20 cellular contexts compared by ENCODE assay signal in genomic region chr19:13783565-13784500, GRCh38. TPM values are rescaled to one million over a fixed set of nuclear protein-coding genes. Genes with fewer than 3 reads are reported as not detected.
DNase-seq lines count a peak whose midpoint lies in the region; ATAC-seq, FAIRE-seq and TF ChIP-seq lines count a peak whose summit lies in the region.
"Had no signal": no experiment of that assay in that cellular context is flagged by ENCODE, and none has a peak within 500 bp of the region (broad histone marks: within the 10 kb centered on the region; RNA-seq: fewer than 3 reads in every experiment).

No MANE protein-coding gene starts in this region.

- H3K4me2 ChIP-seq in OCI-LY3 (ENCODE audit: low read length) (no peak overlapping the region; the same call in 1 of the 2 replicates), endothelial cell of umbilical vein (ENCODE audit: insufficient read depth, low read length) (peak overlapping the region; percentile 46)
- H3K4me2 ChIP-seq: neural progenitor cell had no signal

- H3K4me1 ChIP-seq in OCI-LY3 (ENCODE audit: low read length), result peaks cover 8% of the 10 kb centered on the region; the same call in 1 of the 2 replicates
- H3K4me1 ChIP-seq in endothelial cell of umbilical vein (ENCODE audit: control insufficient read depth, extremely low read depth, insufficient read depth, low read length), result peaks cover 27% of the 10 kb centered on the region
- peaks cover 5 to 54% (median 33%) of the 10 kb centered on the region in 4 donors for H3K4me1 ChIP-seq in transverse colon

- TF ChIP-seq CTCF in OCI-LY3 (IDR thresholded peaks at IDR 0.05; ENCODE audit: low read depth, low read length) (no peak), endothelial cell of umbilical vein (IDR thresholded peaks at IDR 0.05; ENCODE audit: extremely low read depth in 1 of 2, insufficient read depth in 1 of 2, low read depth in 1 of 2, low read length in 2 of 2) (no peak), transverse colon (IDR thresholded peaks at IDR 0.05) (no peak)

- H3K9ac ChIP-seq in OCI-LY3 (ENCODE audit: low read length) (no peak overlapping the region), endothelial cell of umbilical vein (replicated peaks; ENCODE audit: extremely low read depth, insufficient read depth, low read length) (no peak overlapping the region)
- H3K9ac ChIP-seq: neural progenitor cell had no signal

- no peak for ATAC-seq in activated naive CD8-positive, alpha-beta T cell treated with anti-CD3 and anti-CD28 coated beads, Interleukin-2, amount 50 U/mL, for 24 hours
- no peak for ATAC-seq in HG03175 (IDR thresholded peaks at IDR 0.05; ENCODE audit: unreplicated experiment)

- no peaks in the 10 kb centered on the region for H3K79me2 ChIP-seq in OCI-LY3 (ENCODE audit: low read length)
- no peaks in the 10 kb centered on the region for H3K79me2 ChIP-seq in endothelial cell of umbilical vein (ENCODE audit: control insufficient read depth, insufficient read depth, low read length)

- H3K27me3 ChIP-seq in OCI-LY3 (ENCODE audit: low read depth, low read length) (no peaks in the 10 kb centered on the region), endothelial cell of umbilical vein (ENCODE audit: control insufficient read depth in 2 of 2, insufficient read depth in 2 of 2, low read length in 2 of 2) (no peaks in the 10 kb centered on the region), transverse colon (no peaks in the 10 kb centered on the region)
- H3K27me3 ChIP-seq: neural progenitor cell, upper lobe of left lung had no signal

- peak; percentile 88 for FAIRE-seq in endothelial cell of umbilical vein (lab: Jason Lieb, UNC)
- FAIRE-seq: kidney had no signal

- H3K4me3 ChIP-seq in OCI-LY3 (ENCODE audit: low read length) (no peak overlapping the region), endothelial cell of umbilical vein (replicated peaks in 1 of 3; ENCODE audit: insufficient read depth in 1 of 3, low read depth in 1 of 3, low read length in 3 of 3) (no peak overlapping the region), transverse colon (no peak overlapping the region)
- H3K4me3 ChIP-seq: GM23338, neural progenitor cell, upper lobe of left lung had no signal

- no peaks in the 10 kb centered on the region for H3K9me3 Mint-ChIP-seq in activated naive CD8-positive, alpha-beta T cell (ENCODE audit: low read depth)
- H3K9me3 Mint-ChIP-seq in activated naive CD8-positive, alpha-beta T cell treated with anti-CD3 and anti-CD28 coated beads, Interleukin-2, amount 50 U/mL, for 24 hours, result no peaks in the 10 kb centered on the region
- no peaks in the 10 kb centered on the region for H3K9me3 Mint-ChIP-seq in immature natural killer cell
- H3K9me3 Mint-ChIP-seq: activated CD4-positive, alpha-beta memory T cell treated with anti-CD3 and anti-CD28 coated beads for 36 hours; activated T-cell treated with anti-CD3 and anti-CD28 coated beads, Interleukin-2, amount 50 U/mL, for 72 hours; effector memory CD8-positive, alpha-beta T cell; GM23338; neural progenitor cell had no signal

- in situ Hi-C loops in transverse colon (cut with MboI; ENCODE audit: low pct_ligation_motif_present in 1 of 4, low pct_unique_long_range_greater_than_20kb in 1 of 4, low sequenced_read_pairs in 3 of 4), result loop anchor here in 3 of 4 donors (5.0 kb wide), 1 partner anchor 78 kb away; no protein-coding TSS in a partner anchor

- TF ChIP-seq POLR2A in endothelial cell of umbilical vein (IDR thresholded peaks at IDR 0.05; ENCODE audit: low read depth, low read length) (no peak), transverse colon (IDR thresholded peaks at IDR 0.05) (no peak)

- no peak for DNase-seq in activated naive CD8-positive, alpha-beta T cell treated with anti-CD3 and anti-CD28 coated beads, Interleukin-2, amount 50 U/mL, for 24 hours
- peak; percentile 58 for DNase-seq in endothelial cell of umbilical vein (ENCODE audit: low read depth, low spot score)
- DNase-seq in transverse colon, result no peak
- DNase-seq in SW480 (ENCODE audit: low spot score), result no peak
- DNase-seq in immature natural killer cell, result no peak
- DNase-seq: activated CD4-positive, alpha-beta memory T cell treated with anti-CD3 and anti-CD28 coated beads for 36 hours; activated T-cell treated with anti-CD3 and anti-CD28 coated beads, Interleukin-2, amount 50 U/mL, for 72 hours; effector memory CD8-positive, alpha-beta T cell; kidney; MV-4-11; NCI-H187 treated with DMSO at 0.1 percent for 48 hours; SHP77; T-helper 1 cell had no signal

- H3K27ac Mint-ChIP-seq in activated naive CD8-positive, alpha-beta T cell, result peak overlapping the region; percentile 70
- no peak overlapping the region for H3K27ac Mint-ChIP-seq in activated naive CD8-positive, alpha-beta T cell treated with anti-CD3 and anti-CD28 coated beads, Interleukin-2, amount 50 U/mL, for 24 hours
- no peak overlapping the region for H3K27ac Mint-ChIP-seq in immature natural killer cell
- H3K27ac Mint-ChIP-seq: GM23338 had no signal

- H3K36me3 Mint-ChIP-seq in activated naive CD8-positive, alpha-beta T cell, result no peaks in the 10 kb centered on the region
- H3K36me3 Mint-ChIP-seq in activated naive CD8-positive, alpha-beta T cell treated with anti-CD3 and anti-CD28 coated beads, Interleukin-2, amount 50 U/mL, for 24 hours (ENCODE audit: low read depth), result peaks cover 9% of the 10 kb centered on the region
- H3K36me3 Mint-ChIP-seq in immature natural killer cell, result peaks cover 0 to 6% (median 0%) of the 10 kb centered on the region in 3 donors

- intact Hi-C loops in endothelial cell of umbilical vein (cut with micrococcal nuclease), result loop anchor here (5.0 kb wide), 1 partner anchor 52 kb away; no protein-coding TSS in a partner anchor
- intact Hi-C loops in transverse colon (cut with DNase I; ENCODE audit: low total_unique reads), result loop anchor here (2.0 kb wide), 1 partner anchor 79 kb away; no protein-coding TSS in a partner anchor

- 63 to 70% methylated on average over 2 to 18 of the region's 18 CpGs for WGBS in transverse colon (ENCODE audit: low coverage in 1 of 2), 2 donors

- CTCF ChIA-PET in endothelial cell of umbilical vein (lab: Charles Lee), result interaction anchor here (0.7 to 4.8 kb wide), 16 partner anchors 10 to 289 kb away, joined by 3 to 62 read pairs (median 4); partner anchors contain the start of genes C19orf53, MISP3 and ZSWIM4

- no peak for TF ChIP-seq EP300 in transverse colon (IDR thresholded peaks at IDR 0.05; ENCODE audit: low read depth)

- no peaks in the 10 kb centered on the region for H3K9me1 ChIP-seq in endothelial cell of umbilical vein (replicated peaks; ENCODE audit: control insufficient read depth, extremely low read depth, insufficient read depth, low read length)

- BruUV-seq in endothelial cell of umbilical vein (replicated peaks; lab: Mats Ljungman, UMichigan), result no TSS peak

- H3K9me3 ChIP-seq in OCI-LY3 (ENCODE audit: insufficient read depth, low read length) (no peaks in the 10 kb centered on the region), endothelial cell of umbilical vein (replicated peaks; ENCODE audit: control insufficient read depth, insufficient read depth, low read length) (no peaks in the 10 kb centered on the region), transverse colon (no peaks in the 10 kb centered on the region)
- H3K9me3 ChIP-seq: upper lobe of left lung had no signal

- H4K20me1 ChIP-seq in OCI-LY3 (ENCODE audit: insufficient read depth, low read length) (no peaks in the 10 kb centered on the region), endothelial cell of umbilical vein (replicated peaks; ENCODE audit: control insufficient read depth, extremely low read depth, insufficient read depth, low read length) (no peaks in the 10 kb centered on the region)

- dilution Hi-C loops in endothelial cell of umbilical vein (cut with MboI; ENCODE audit: extremely low pct_ligation_motif_present, low sequenced_read_pairs), result no loop called here

- no peak overlapping the region for H3K4me3 Mint-ChIP-seq in activated naive CD8-positive, alpha-beta T cell
- no peak overlapping the region for H3K4me3 Mint-ChIP-seq in activated naive CD8-positive, alpha-beta T cell treated with anti-CD3 and anti-CD28 coated beads, Interleukin-2, amount 50 U/mL, for 24 hours
- no peak overlapping the region for H3K4me3 Mint-ChIP-seq in immature natural killer cell
- H3K4me3 Mint-ChIP-seq: GM23338 had no signal

- H2AFZ ChIP-seq in OCI-LY3 (ENCODE audit: low read depth, low read length) (0 out of 2 replicates have a peak overlapping the region, but pooled peaks have one; percentile 48), endothelial cell of umbilical vein (ENCODE audit: low read depth, low read length) (peak overlapping the region; percentile 19)

- no peak overlapping the region for H3K27ac ChIP-seq in OCI-LY3 (ENCODE audit: low read length)
- peak overlapping the region; percentile 37 for H3K27ac ChIP-seq in endothelial cell of umbilical vein (ENCODE audit: insufficient read depth, low read depth, low read length)
- H3K27ac ChIP-seq in transverse colon, result peak overlapping the region in 3 of 4 donors; percentile 6 to 78 (median 15)
- H3K27ac ChIP-seq: neural progenitor cell, VCaP had no signal

- H3K4me1 Mint-ChIP-seq in activated naive CD8-positive, alpha-beta T cell (ENCODE audit: low read depth), result peaks cover 32% of the 10 kb centered on the region
- peaks cover 49% of the 10 kb centered on the region for H3K4me1 Mint-ChIP-seq in activated naive CD8-positive, alpha-beta T cell treated with anti-CD3 and anti-CD28 coated beads, Interleukin-2, amount 50 U/mL, for 24 hours
- H3K4me1 Mint-ChIP-seq in immature natural killer cell, result peaks cover 24 to 25% of the 10 kb centered on the region in 2 donors

- no peaks in the 10 kb centered on the region for H3K27me3 Mint-ChIP-seq in activated naive CD8-positive, alpha-beta T cell
- no peaks in the 10 kb centered on the region for H3K27me3 Mint-ChIP-seq in activated naive CD8-positive, alpha-beta T cell treated with anti-CD3 and anti-CD28 coated beads, Interleukin-2, amount 50 U/mL, for 24 hours
- H3K27me3 Mint-ChIP-seq in immature natural killer cell (ENCODE audit: low read depth in 3 of 3), result peaks cover 11 to 12% (median 11%) of the 10 kb centered on the region in 3 donors
- H3K27me3 Mint-ChIP-seq: activated CD4-positive, alpha-beta memory T cell treated with anti-CD3 and anti-CD28 coated beads for 36 hours; effector memory CD8-positive, alpha-beta T cell had no signal

- POLR2A ChIA-PET in endothelial cell of umbilical vein (lab: Charles Lee), result no interaction called here

- peaks cover 11% of the 10 kb centered on the region for H3K36me3 ChIP-seq in OCI-LY3 (replicated peaks; ENCODE audit: low read depth, low read length)
- H3K36me3 ChIP-seq in endothelial cell of umbilical vein (ENCODE audit: control insufficient read depth in 2 of 2, extremely low read depth in 1 of 2, insufficient read depth in 2 of 2, low read length in 2 of 2), result peaks cover 0 to 6% of the 10 kb centered on the region in 2 experiments
- no peaks in the 10 kb centered on the region for H3K36me3 ChIP-seq in transverse colon
- H3K36me3 ChIP-seq: neural progenitor cell had no signal

RNA-seq across cellular contexts. Expression of gene C19orf53, which starts 9.6 kb away (rescaled TPM):
- 113 and 126 TPM in 2 replicates for total RNA-seq in endothelial cell of umbilical vein
- polyA plus RNA-seq in endothelial cell of umbilical vein, result 205 and 239 TPM in 2 replicates
- 241 and 294 TPM in 2 replicates for polyA plus RNA-seq in endothelial cell of umbilical vein (2011; cell fraction: cytosol; rRNA removed)
- polyA plus RNA-seq in endothelial cell of umbilical vein (2011; cell fraction: nucleus; rRNA removed), result 83.4 and 87.2 TPM in 2 replicates
- 223 and 226 TPM in 2 replicates for polyA plus RNA-seq in endothelial cell of umbilical vein (2012)
- 55.5 and 59.5 TPM in 2 replicates for polyA minus RNA-seq in endothelial cell of umbilical vein
- polyA minus RNA-seq in endothelial cell of umbilical vein (2011; cell fraction: cytosol; rRNA and poly(A)+ RNA removed), result 78.4 TPM
- polyA minus RNA-seq in endothelial cell of umbilical vein (2011; cell fraction: nucleus; rRNA and poly(A)+ RNA removed), result 11.5 and 12.9 TPM in 2 replicates
- 100 to 1,000 TPM in 2 of 4 donors, 10 to 100 TPM in 2; 48.6 to 111 (median 94.2) TPM for total RNA-seq in transverse colon
- 100 to 1,000 TPM; 178 to 259 (median 185) TPM for polyA plus RNA-seq in immature natural killer cell

RNA-seq across cellular contexts. Expression of gene ZSWIM4, which starts 11.4 kb away (rescaled TPM):
- total RNA-seq in endothelial cell of umbilical vein (23.1 and 26.6 TPM in 2 replicates), transverse colon (1 to 10 TPM; 2.3 to 5.1 (median 2.9) TPM)
- polyA plus RNA-seq in endothelial cell of umbilical vein (12.7 and 14.9 TPM in 2 replicates), immature natural killer cell (1 to 10 TPM in 1 of 3 donors, under 1 TPM in 1, not detected in 1; 0.62 to 1.2 TPM)
- polyA plus RNA-seq in endothelial cell of umbilical vein (2011; cell fraction: cytosol; rRNA removed), result 8.0 and 11.1 TPM in 2 replicates
- polyA plus RNA-seq in endothelial cell of umbilical vein (2011; cell fraction: nucleus; rRNA removed), result 11.2 and 13.0 TPM in 2 replicates
- polyA plus RNA-seq in endothelial cell of umbilical vein (2012), result 7.9 and 16.2 TPM in 2 replicates
- 13.0 and 15.9 TPM in 2 replicates for polyA minus RNA-seq in endothelial cell of umbilical vein
- 3.5 TPM for polyA minus RNA-seq in endothelial cell of umbilical vein (2011; cell fraction: cytosol; rRNA and poly(A)+ RNA removed)
- 8.1 and 16.3 TPM in 2 replicates for polyA minus RNA-seq in endothelial cell of umbilical vein (2011; cell fraction: nucleus; rRNA and poly(A)+ RNA removed)

RNA-seq across cellular contexts. Expression of gene MRI1, which starts 19.5 kb away (rescaled TPM):
- total RNA-seq in endothelial cell of umbilical vein (42.3 and 56.2 TPM in 2 replicates), transverse colon (100 to 1,000 TPM in 2 of 4 donors, 10 to 100 TPM in 2; 63.0 to 304 (median 99.2) TPM)
- polyA plus RNA-seq in endothelial cell of umbilical vein (63.2 and 82.4 TPM in 2 replicates), immature natural killer cell (10 to 100 TPM in 1 of 3 donors, 1 to 10 TPM in 1, not detected in 1; 6.5 to 16.9 TPM)
- polyA plus RNA-seq in endothelial cell of umbilical vein (2011; cell fraction: cytosol; rRNA removed), result 17.6 and 29.1 TPM in 2 replicates
- polyA plus RNA-seq in endothelial cell of umbilical vein (2011; cell fraction: nucleus; rRNA removed), result 216 and 219 TPM in 2 replicates
- 30.3 and 33.4 TPM in 2 replicates for polyA plus RNA-seq in endothelial cell of umbilical vein (2012)
- 33.9 and 34.1 TPM in 2 replicates for polyA minus RNA-seq in endothelial cell of umbilical vein
- 31.9 TPM for polyA minus RNA-seq in endothelial cell of umbilical vein (2011; cell fraction: cytosol; rRNA and poly(A)+ RNA removed)
- polyA minus RNA-seq in endothelial cell of umbilical vein (2011; cell fraction: nucleus; rRNA and poly(A)+ RNA removed), result 24.6 and 33.9 TPM in 2 replicates
